Comparison of ENCODE assay signal across 15 cellular contexts in genomic region chr9:88310310-88310980, GRCh38.
A peak's percentile ranks its signal among the peaks of the same experiment; 100 is the strongest.
DNase-seq lines count a peak whose midpoint lies in the region; ATAC-seq and TF ChIP-seq lines count a peak whose summit lies in the region.
"Had no signal": no experiment of that assay in that cellular context is flagged by ENCODE, and none has a peak within 500 bp of the region (broad histone marks: within the 10 kb centered on the region; RNA-seq: fewer than 3 reads in every experiment).

No MANE protein-coding gene starts in this region.

- H3K9me3 ChIP-seq in colonic mucosa: no peaks in the 10 kb centered on the region
- H3K9me3 ChIP-seq: breast epithelium had no signal

- H3K4me3 ChIP-seq in colonic mucosa: no peak overlapping the region
- H3K4me3 ChIP-seq: breast epithelium, SK-N-MC had no signal

- H3K27ac ChIP-seq in colonic mucosa: no peak overlapping the region
- H3K27ac ChIP-seq: breast epithelium, parathyroid adenoma, SK-N-MC had no signal

- peak overlapping the region; percentile 25 for H3K27ac Mint-ChIP-seq in activated CD4-positive, alpha-beta T cell treated with anti-CD3 and anti-CD28 coated beads for 36 hours
- no peak overlapping the region for H3K27ac Mint-ChIP-seq in activated CD4-positive, alpha-beta T cell treated with anti-CD3 and anti-CD28 coated beads, Interleukin-2, amount 10 ng/mL, durations not matched to agents 7 days and 5 days
- peak overlapping the region; percentile 79 for H3K27ac Mint-ChIP-seq in stimulated activated naive B cell treated with anti-CD40 and anti-IgM and Interleukin-4, amounts not matched to agents 10 μg/mL and 1 μg/mL and 100 μg/mL, for 72 hours

- no peak for ATAC-seq in activated CD4-positive, alpha-beta T cell treated with anti-CD3 and anti-CD28 coated beads for 36 hours
- ATAC-seq in stimulated activated naive B cell treated with anti-CD40 and anti-IgM and Interleukin-4, amounts not matched to agents 10 μg/mL and 1 μg/mL and 100 μg/mL, for 72 hours (replicated peaks): no peak

- no peaks in the 10 kb centered on the region for H3K27me3 ChIP-seq in colonic mucosa
- H3K27me3 ChIP-seq: breast epithelium had no signal

- peaks cover 6% of the 10 kb centered on the region for H3K27me3 Mint-ChIP-seq in activated CD4-positive, alpha-beta T cell treated with anti-CD3 and anti-CD28 coated beads for 36 hours
- peaks cover 2% of the 10 kb centered on the region for H3K27me3 Mint-ChIP-seq in activated CD4-positive, alpha-beta T cell treated with anti-CD3 and anti-CD28 coated beads, Interleukin-2, amount 10 ng/mL, durations not matched to agents 7 days and 5 days
- peaks cover 0 to 5% of the 10 kb centered on the region in 2 donors for H3K27me3 Mint-ChIP-seq in stimulated activated naive B cell treated with anti-CD40 and anti-IgM and Interleukin-4, amounts not matched to agents 10 μg/mL and 1 μg/mL and 100 μg/mL, for 72 hours

- no peaks in the 10 kb centered on the region for H3K36me3 ChIP-seq in colonic mucosa
- H3K36me3 ChIP-seq: breast epithelium had no signal

- peaks cover 31% of the 10 kb centered on the region for H3K4me1 Mint-ChIP-seq in activated CD4-positive, alpha-beta T cell treated with anti-CD3 and anti-CD28 coated beads for 36 hours
- peaks cover 36% of the 10 kb centered on the region for H3K4me1 Mint-ChIP-seq in activated CD4-positive, alpha-beta T cell treated with anti-CD3 and anti-CD28 coated beads, Interleukin-2, amount 10 ng/mL, durations not matched to agents 7 days and 5 days
- H3K4me1 Mint-ChIP-seq in stimulated activated naive B cell treated with anti-CD40 and anti-IgM and Interleukin-4, amounts not matched to agents 10 μg/mL and 1 μg/mL and 100 μg/mL, for 72 hours: peaks cover 32 to 64% of the 10 kb centered on the region in 2 donors

- CTCF ChIA-PET in activated CD4-positive, alpha-beta T cell treated with anti-CD3 and anti-CD28 coated beads for 36 hours (lab: Charles Lee): no interaction called here
- CTCF ChIA-PET in activated CD4-positive, alpha-beta T cell treated with anti-CD3 and anti-CD28 coated beads, Interleukin-2, amount 10 ng/mL, durations not matched to agents 7 days and 5 days (lab: Charles Lee): interaction anchor here (0.6 to 1.3 kb wide), 3 partner anchors 8 to 1237 kb away, joined by 3 to 5 read pairs (median 4); no protein-coding TSS in a partner anchor

- H3K9ac ChIP-seq in colonic mucosa (ENCODE audit: low read depth in 2 of 2, low read length in 2 of 2): no peak overlapping the region
- H3K9ac ChIP-seq: parathyroid adenoma had no signal

- TF ChIP-seq CTCF in colonic mucosa (IDR thresholded peaks at IDR 0.05): no peak

- intact Hi-C loops in activated CD4-positive, alpha-beta T cell treated with anti-CD3 and anti-CD28 coated beads for 36 hours (cut with DNase I, micrococcal nuclease): loop anchor here (5.0 kb wide), 2 partner anchors 77 to 338 kb away; partner anchors contain the start of genes CDK20 (in 1 of the 2) and SPIN1 (in 1 of the 2)
- intact Hi-C loops in colonic mucosa (cut with DNase I): loop anchor here (10.0 kb wide), 1 partner anchor 264 kb away; no protein-coding TSS in a partner anchor

- H3K36me3 Mint-ChIP-seq in activated CD4-positive, alpha-beta T cell treated with anti-CD3 and anti-CD28 coated beads for 36 hours (ENCODE audit: low read depth): no peaks in the 10 kb centered on the region
- no peaks in the 10 kb centered on the region for H3K36me3 Mint-ChIP-seq in activated CD4-positive, alpha-beta T cell treated with anti-CD3 and anti-CD28 coated beads, Interleukin-2, amount 10 ng/mL, durations not matched to agents 7 days and 5 days (ENCODE audit: low read depth)
- no peaks in the 10 kb centered on the region for H3K36me3 Mint-ChIP-seq in stimulated activated naive B cell treated with anti-CD40 and anti-IgM and Interleukin-4, amounts not matched to agents 10 μg/mL and 1 μg/mL and 100 μg/mL, for 72 hours

- POLR2A ChIA-PET in activated CD4-positive, alpha-beta T cell treated with anti-CD3 and anti-CD28 coated beads for 36 hours (lab: Charles Lee): interaction anchor here (0.6 kb wide), 1 partner anchor 900 kb away, joined by 3 read pairs; no protein-coding TSS in a partner anchor
- POLR2A ChIA-PET in activated CD4-positive, alpha-beta T cell treated with anti-CD3 and anti-CD28 coated beads, Interleukin-2, amount 10 ng/mL, durations not matched to agents 7 days and 5 days (lab: Charles Lee): no interaction called here

- H3K9me3 Mint-ChIP-seq in activated CD4-positive, alpha-beta T cell treated with anti-CD3 and anti-CD28 coated beads for 36 hours (ENCODE audit: low read depth): no peaks in the 10 kb centered on the region
- no peaks in the 10 kb centered on the region for H3K9me3 Mint-ChIP-seq in activated CD4-positive, alpha-beta T cell treated with anti-CD3 and anti-CD28 coated beads, Interleukin-2, amount 10 ng/mL, durations not matched to agents 7 days and 5 days
- H3K9me3 Mint-ChIP-seq in stimulated activated naive B cell treated with anti-CD40 and anti-IgM and Interleukin-4, amounts not matched to agents 10 μg/mL and 1 μg/mL and 100 μg/mL, for 72 hours: no peaks in the 10 kb centered on the region

- no peaks in the 10 kb centered on the region for H3K4me1 ChIP-seq in colonic mucosa
- H3K4me1 ChIP-seq: breast epithelium, parathyroid adenoma had no signal

- H3K4me3 Mint-ChIP-seq in activated CD4-positive, alpha-beta T cell treated with anti-CD3 and anti-CD28 coated beads for 36 hours: no peak overlapping the region
- H3K4me3 Mint-ChIP-seq in activated CD4-positive, alpha-beta T cell treated with anti-CD3 and anti-CD28 coated beads, Interleukin-2, amount 10 ng/mL, durations not matched to agents 7 days and 5 days: no peak overlapping the region
- H3K4me3 Mint-ChIP-seq in stimulated activated naive B cell treated with anti-CD40 and anti-IgM and Interleukin-4, amounts not matched to agents 10 μg/mL and 1 μg/mL and 100 μg/mL, for 72 hours: no peak overlapping the region

- no peak for DNase-seq in activated CD4-positive, alpha-beta T cell treated with anti-CD3 and anti-CD28 coated beads for 36 hours
- no peak for DNase-seq in activated CD4-positive, alpha-beta T cell treated with anti-CD3 and anti-CD28 coated beads, Interleukin-2, amount 10 ng/mL, durations not matched to agents 7 days and 5 days
- DNase-seq in NOMO-1 treated with DMSO at 0.1 percent for 48 hours (lab: John Stamatoyannopoulos, UW; ENCODE audit: unreplicated experiment) (peak; percentile 31), ecto neural progenitor cell (ENCODE audit: low spot score) (peak; percentile 53), HK-2 (ENCODE audit: unreplicated experiment) (no peak), colonic mucosa (no peak)
- DNase-seq in stimulated activated naive B cell treated with anti-CD40 and anti-IgM and Interleukin-4, amounts not matched to agents 10 μg/mL and 1 μg/mL and 100 μg/mL, for 72 hours: no peak
- no peak for DNase-seq in NK-92 treated with Interleukin-12 subunit alpha and Interleukin-12 subunit beta, amount 100 ng/mL, for 24 hours (lab: John Stamatoyannopoulos, UW)
- DNase-seq: activated CD4-positive, alpha-beta T cell treated with anti-CD3 and anti-CD28 coated beads, Interleukin-2, amount 50 U/mL, for 1 hour; hippocampal formation; NCI-H82; stimulated activated CD8-positive, alpha-beta memory T cell treated with anti-CD3 and anti-CD28 coated beads, Interleukin-4, amount 100 ng/mL, for 48 hours had no signal

Comparison
In these comparisons a context has a peak if more than half of its experiments do, and no peak if none do; other contexts are left out.
1. DNase-seq: peak in NOMO-1 treated with DMSO at 0.1 percent for 48 hours (single experiment) and ecto neural progenitor cell (single experiment); none in activated CD4-positive, alpha-beta T cell treated with anti-CD3 and anti-CD28 coated beads for 36 hours (single experiment), activated CD4-positive, alpha-beta T cell treated with anti-CD3 and anti-CD28 coated beads, Interleukin-2, amount 10 ng/mL, durations not matched to agents 7 days and 5 days (single experiment), stimulated activated naive B cell treated with anti-CD40 and anti-IgM and Interleukin-4, amounts not matched to agents 10 μg/mL and 1 μg/mL and 100 μg/mL, for 72 hours (single experiment), NK-92 treated with Interleukin-12 subunit alpha and Interleukin-12 subunit beta, amount 100 ng/mL, for 24 hours (single experiment), HK-2 (single experiment) and colonic mucosa (single experiment).